Comparison of ENCODE assay signal across 10 cellular contexts in genomic region chr10:124911124-124912051, GRCh38. TPM values are rescaled to one million over a fixed set of nuclear protein-coding genes. Genes with fewer than 3 reads are reported as not detected.
DNase-seq lines count a peak whose midpoint lies in the region; ATAC-seq and TF ChIP-seq lines count a peak whose summit lies in the region.
"Had no signal": no experiment of that assay in that cellular context is flagged by ENCODE, and none has a peak within 500 bp of the region (broad histone marks: within the 10 kb centered on the region; RNA-seq: fewer than 3 reads in every experiment).

No MANE protein-coding gene starts in this region.

- no peak for TF ChIP-seq POLR2A in esophagus squamous epithelium (IDR thresholded peaks at IDR 0.05)

- H3K9me3 ChIP-seq in OCI-LY7 (ENCODE audit: low read length) (no peaks in the 10 kb centered on the region), esophagus squamous epithelium (no peaks in the 10 kb centered on the region), osteoblast (ENCODE audit: low read depth, low read length) (no peaks in the 10 kb centered on the region)

- H3K4me1 ChIP-seq in OCI-LY7 (ENCODE audit: insufficient read depth, low read length, poor library complexity, severe bottlenecking): peaks cover 8% of the 10 kb centered on the region
- H3K4me1 ChIP-seq in esophagus squamous epithelium: peaks cover 0 to 25% (median 0%) of the 10 kb centered on the region in 3 donors
- H3K4me1 ChIP-seq in osteoblast (ENCODE audit: insufficient read depth, low read length): peaks cover 32% of the 10 kb centered on the region

- intact Hi-C loops in OCI-LY7 (cut with micrococcal nuclease; ENCODE audit: unreplicated experiment): no loop called here
- intact Hi-C loops in esophagus squamous epithelium (cut with DNase I): loop anchor here (10.0 kb wide), 1 partner anchor 233 kb away; no protein-coding TSS in a partner anchor

- 47 to 50% methylated on average over 13 of the region's 13 CpGs for WGBS in esophagus squamous epithelium, 2 donors

- DNase-seq in AG08396 (ENCODE audit: low spot score) (peak; percentile 18), OCI-LY7 (ENCODE audit: low spot score) (no peak), esophagus squamous epithelium (lab: John Stamatoyannopoulos, UW) (no peak), osteoblast (ENCODE audit: insufficient read length, low spot score, missing footprints) (peak; percentile 76)
- no peak for DNase-seq in activated T-cell treated with anti-CD3 and anti-CD28 coated beads, Interleukin-2, amount 50 U/mL, for 48 hours
- DNase-seq in central memory CD4-positive, alpha-beta T cell: no peak
- DNase-seq: CD4-positive, CD25-positive, alpha-beta regulatory T cell; NK-92 treated with Interleukin-12 subunit alpha and Interleukin-12 subunit beta, amount 100 ng/mL, for 24 hours had no signal

- POLR2A ChIA-PET in OCI-LY7 (lab: Charles Lee): interaction anchor here (0.5 to 1.2 kb wide), 3 partner anchors 10 to 259 kb away, joined by 4 to 8 read pairs (median 7); no protein-coding TSS in a partner anchor

- no peak overlapping the region for H2AFZ ChIP-seq in OCI-LY7 (ENCODE audit: low read length)
- peak overlapping the region; percentile 42 for H2AFZ ChIP-seq in osteoblast (ENCODE audit: low read length)

- H3K4me3 ChIP-seq in OCI-LY7 (ENCODE audit: low read depth, low read length, poor library complexity, severe bottlenecking) (no peak overlapping the region), esophagus squamous epithelium (no peak overlapping the region), osteoblast (ENCODE audit: insufficient read depth, low read length) (no peak overlapping the region)

- CTCF ChIA-PET in OCI-LY7 (lab: Charles Lee; ENCODE audit: unreplicated experiment): no interaction called here

- H3K79me2 ChIP-seq in OCI-LY7 (ENCODE audit: insufficient read depth, low read depth, low read length) (no peaks in the 10 kb centered on the region; the same call in 1 of the 2 replicates), osteoblast (ENCODE audit: insufficient read depth, low read length) (peaks cover 4% of the 10 kb centered on the region)

- BruUV-seq in OCI-LY7 (replicated peaks; lab: Mats Ljungman, UMichigan): no TSS peak

- H3K27me3 ChIP-seq in esophagus squamous epithelium (no peaks in the 10 kb centered on the region), osteoblast (ENCODE audit: insufficient read depth, low read length) (no peaks in the 10 kb centered on the region)

- TF ChIP-seq CTCF in OCI-LY7 (conservative IDR thresholded peaks at IDR 0.05; ENCODE audit: low read length) (0 out of 2 replicates have a peak, but pooled peaks have one; percentile 21), esophagus squamous epithelium (IDR thresholded peaks at IDR 0.05) (no peak), osteoblast (IDR thresholded peaks at IDR 0.05; ENCODE audit: extremely low read depth, low read depth, low read length) (no peak)

- H4K20me1 ChIP-seq in OCI-LY7 (ENCODE audit: insufficient read depth, low read length) (no peaks in the 10 kb centered on the region), osteoblast (ENCODE audit: insufficient read depth, low read length) (no peaks in the 10 kb centered on the region)

- no peaks in the 10 kb centered on the region for H3K36me3 ChIP-seq in OCI-LY7 (ENCODE audit: insufficient read depth, low read length)
- H3K36me3 ChIP-seq in esophagus squamous epithelium: no peaks in the 10 kb centered on the region
- no peaks in the 10 kb centered on the region for H3K36me3 ChIP-seq in osteoblast (ENCODE audit: insufficient read depth, low read length)

- H3K9me2 ChIP-seq in OCI-LY7 (ENCODE audit: insufficient read depth, low read length): no peaks in the 10 kb centered on the region

- H3K4me2 ChIP-seq in OCI-LY7 (ENCODE audit: low read length): no peak overlapping the region
- peak overlapping the region; percentile 45 for H3K4me2 ChIP-seq in osteoblast (ENCODE audit: insufficient read depth, low read length)

- ATAC-seq in esophagus mucosa: no peak
- ATAC-seq in HG02970 (IDR thresholded peaks at IDR 0.05; ENCODE audit: low FRiP score, unreplicated experiment): no peak

- H3K27ac ChIP-seq in OCI-LY7 (ENCODE audit: low read depth, low read length, poor library complexity, severe bottlenecking) (no peak overlapping the region), esophagus squamous epithelium (peak overlapping the region in 3 of 4 donors; percentile 44 to 58 (median 46)), osteoblast (ENCODE audit: low read depth, low read length) (peak overlapping the region; percentile 64)

RNA-seq across cellular contexts. Expression of gene ZRANB1, which starts 30.5 kb away (rescaled TPM):
- 14.5 and 16.7 TPM in 2 replicates for total RNA-seq in OCI-LY7 (2014; rRNA removed; shearing (Covaris generic))
- total RNA-seq in OCI-LY7 (2022): 17.0 and 18.3 TPM in 2 replicates
- 10 to 100 TPM; 11.7 to 25.2 (median 17.4) TPM for total RNA-seq in esophagus squamous epithelium
- 34.7 and 35.9 TPM in 2 replicates for total RNA-seq in osteoblast
- total RNA-seq in esophagus mucosa: 14.2 TPM

Comparison
In these comparisons a context has a peak if more than half of its experiments do, and no peak if none do; other contexts are left out.
1. DNase-seq: peak in AG08396 (single experiment) and osteoblast (single experiment); none in OCI-LY7 (single experiment), esophagus squamous epithelium (single experiment), activated T-cell treated with anti-CD3 and anti-CD28 coated beads, Interleukin-2, amount 50 U/mL, for 48 hours (0 of 2) and central memory CD4-positive, alpha-beta T cell (single experiment).